ENCODE assay signal across 1 cellular context in the genomic region with DNA sequence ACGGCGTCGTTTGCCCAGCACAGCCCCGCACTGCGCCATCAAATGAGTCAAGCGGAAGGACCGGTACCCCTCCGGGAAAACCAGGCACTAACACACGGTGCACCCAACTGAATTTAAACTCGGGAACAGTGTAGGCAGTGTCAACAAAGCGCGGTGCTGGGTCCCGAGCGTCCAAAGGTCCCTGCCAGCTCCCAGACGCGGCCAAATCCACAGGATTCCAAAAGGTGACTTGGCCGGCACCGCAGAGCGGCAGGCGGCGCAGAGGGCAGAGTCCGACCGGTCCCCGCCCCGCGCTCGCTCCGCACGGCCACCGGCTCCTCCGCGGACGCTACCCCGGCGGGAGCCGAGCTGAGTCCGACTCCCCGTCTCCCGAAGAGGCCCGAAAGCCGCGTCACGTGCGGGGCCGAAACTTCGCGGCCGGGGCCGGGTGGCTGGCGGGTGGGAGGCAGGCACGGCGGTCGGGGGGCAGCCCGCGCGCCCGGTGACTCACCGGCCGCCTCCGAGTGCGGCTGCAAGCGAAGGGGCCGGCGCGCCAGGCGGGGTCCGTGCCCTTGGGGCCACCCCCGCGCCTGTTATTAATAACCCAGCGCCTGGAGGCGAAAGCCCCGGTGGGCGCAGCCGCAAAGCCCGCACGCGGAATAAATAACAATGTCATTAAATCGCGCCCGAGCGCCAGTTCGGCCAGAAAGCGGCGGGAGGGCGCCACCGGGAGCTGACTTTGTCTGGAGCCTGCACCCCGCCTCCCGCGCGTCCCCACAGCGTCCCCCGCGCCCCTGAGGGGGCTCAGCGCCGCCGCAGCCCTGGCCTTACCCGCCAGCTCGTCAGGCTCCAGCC.
A peak's percentile ranks its signal among the peaks of the same experiment; 100 is the strongest.
TF ChIP-seq lines count a peak whose summit lies in the region.

No MANE protein-coding gene starts in this region.

TF ChIP-seq in HEK293, 187 proteins besides CTCF, POLR2A, EP300 and RAD21 (continued from another document):
- TF ChIP-seq ELK4 (IDR thresholded peaks at IDR 0.05; ENCODE audit: borderline replicate concordance, low read depth, low read length) (no peak), ZSCAN30 (tag by site-specific recombination; IDR thresholded peaks at IDR 0.05) (peak; percentile 31; the same call in 1 of the 2 replicates), PATZ1 (tag by site-specific recombination; IDR thresholded peaks at IDR 0.05) (peak; percentile 70; the same call in 1 of the 2 replicates), ZNF16 (tag by site-specific recombination; IDR thresholded peaks at IDR 0.05; ENCODE audit: low read depth) (no peak), ZBTB48 (tag by site-specific recombination; IDR thresholded peaks at IDR 0.05) (peak; percentile 98), ZFP3 (tag by site-specific recombination; IDR thresholded peaks at IDR 0.05; ENCODE audit: low read depth) (no peak), ZBTB17 (tag by site-specific recombination; IDR thresholded peaks at IDR 0.05) (peak; percentile 76), KLF8 (tag by site-specific recombination; IDR thresholded peaks at IDR 0.05) (peak; percentile 81), ZBTB1 (tag by site-specific recombination; IDR thresholded peaks at IDR 0.05) (0 out of 2 replicates have a peak, but pooled peaks have one; percentile 71), ZBTB8A (tag by site-specific recombination; IDR thresholded peaks at IDR 0.05) (peak; percentile 94), GLI4 (tag by site-specific recombination; IDR thresholded peaks at IDR 0.05) (no peak), ZBTB20 (tag by site-specific recombination; IDR thresholded peaks at IDR 0.05) (peak; percentile 91)
- TF ChIP-seq, protein P1, sequence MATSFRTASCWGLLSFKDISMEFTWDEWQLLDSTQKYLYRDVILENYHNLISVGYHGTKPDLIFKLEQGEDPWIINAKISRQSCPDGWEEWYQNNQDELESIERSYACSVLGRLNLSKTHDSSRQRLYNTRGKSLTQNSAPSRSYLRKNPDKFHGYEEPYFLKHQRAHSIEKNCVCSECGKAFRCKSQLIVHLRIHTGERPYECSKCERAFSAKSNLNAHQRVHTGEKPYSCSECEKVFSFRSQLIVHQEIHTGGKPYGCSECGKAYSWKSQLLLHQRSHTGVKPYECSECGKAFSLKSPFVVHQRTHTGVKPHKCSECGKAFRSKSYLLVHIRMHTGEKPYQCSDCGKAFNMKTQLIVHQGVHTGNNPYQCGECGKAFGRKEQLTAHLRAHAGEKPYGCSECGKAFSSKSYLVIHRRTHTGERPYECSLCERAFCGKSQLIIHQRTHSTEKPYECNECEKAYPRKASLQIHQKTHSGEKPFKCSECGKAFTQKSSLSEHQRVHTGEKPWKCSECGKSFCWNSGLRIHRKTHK (tag by site-specific recombination; IDR thresholded peaks at IDR 0.05): no peak
- TF ChIP-seq, protein P2, sequence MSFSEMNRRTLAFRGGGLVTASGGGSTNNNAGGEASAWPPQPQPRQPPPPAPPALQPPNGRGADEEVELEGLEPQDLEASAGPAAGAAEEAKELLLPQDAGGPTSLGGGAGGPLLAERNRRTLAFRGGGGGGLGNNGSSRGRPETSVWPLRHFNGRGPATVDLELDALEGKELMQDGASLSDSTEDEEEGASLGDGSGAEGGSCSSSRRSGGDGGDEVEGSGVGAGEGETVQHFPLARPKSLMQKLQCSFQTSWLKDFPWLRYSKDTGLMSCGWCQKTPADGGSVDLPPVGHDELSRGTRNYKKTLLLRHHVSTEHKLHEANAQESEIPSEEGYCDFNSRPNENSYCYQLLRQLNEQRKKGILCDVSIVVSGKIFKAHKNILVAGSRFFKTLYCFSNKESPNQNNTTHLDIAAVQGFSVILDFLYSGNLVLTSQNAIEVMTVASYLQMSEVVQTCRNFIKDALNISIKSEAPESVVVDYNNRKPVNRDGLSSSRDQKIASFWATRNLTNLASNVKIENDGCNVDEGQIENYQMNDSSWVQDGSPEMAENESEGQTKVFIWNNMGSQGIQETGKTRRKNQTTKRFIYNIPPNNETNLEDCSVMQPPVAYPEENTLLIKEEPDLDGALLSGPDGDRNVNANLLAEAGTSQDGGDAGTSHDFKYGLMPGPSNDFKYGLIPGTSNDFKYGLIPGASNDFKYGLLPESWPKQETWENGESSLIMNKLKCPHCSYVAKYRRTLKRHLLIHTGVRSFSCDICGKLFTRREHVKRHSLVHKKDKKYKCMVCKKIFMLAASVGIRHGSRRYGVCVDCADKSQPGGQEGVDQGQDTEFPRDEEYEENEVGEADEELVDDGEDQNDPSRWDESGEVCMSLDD (tag by site-specific recombination; IDR thresholded peaks at IDR 0.05): peak; percentile 49; the same call in 1 of the 2 replicates
